Comparison of ENCODE assay signal across 21 cellular contexts in genomic region chr1:38266197-38266520, GRCh38.
DNase-seq lines count a peak whose midpoint lies in the region; ATAC-seq, FAIRE-seq and TF ChIP-seq lines count a peak whose summit lies in the region.
"Had no signal": no experiment of that assay in that cellular context is flagged by ENCODE, and none has a peak within 500 bp of the region (broad histone marks: within the 10 kb centered on the region; RNA-seq: fewer than 3 reads in every experiment).

No MANE protein-coding gene starts in this region.

- no peak for FAIRE-seq in small intestine (lab: Jason Lieb, UNC)
- FAIRE-seq: G401.6, GM12892, H54 had no signal

- DNase-seq in HT-29 (ENCODE audit: low spot score) (peak; percentile 41), Peyer's patch (peak in 2 of 3 donors; percentile 72 to 80), left colon (peak; percentile 82 to 90), small intestine (peak; percentile 96), hepatic stellate cell (ENCODE audit: low spot score) (no peak)
- DNase-seq in activated CD4-positive, alpha-beta memory T cell treated with anti-CD3 and anti-CD28 coated beads for 36 hours = no peak
- DNase-seq: BE2C, DMS 273 treated with DMSO at 0.1 percent for 48 hours, Karpas-422, NCI-H1694, NCI-H2081, NCI-H2171, NCI-H526, RPMI8226, SHP77 had no signal

- no peak overlapping the region for H3K27ac Mint-ChIP-seq in activated CD4-positive, alpha-beta memory T cell treated with anti-CD3 and anti-CD28 coated beads for 36 hours
- H3K27ac Mint-ChIP-seq: IgD-negative memory B cell had no signal

- H3K27me3 ChIP-seq in Peyer's patch = no peaks in the 10 kb centered on the region
- peaks cover 0 to 3% of the 10 kb centered on the region in 2 donors for H3K27me3 ChIP-seq in small intestine (ENCODE audit: control insufficient read depth in 2 of 2, insufficient read depth in 2 of 2, low read length in 2 of 2)
- H3K27me3 ChIP-seq: BE2C had no signal

- H3K36me3 ChIP-seq in Peyer's patch = no peaks in the 10 kb centered on the region
- H3K36me3 ChIP-seq in small intestine (ENCODE audit: control insufficient read depth in 2 of 2, insufficient read depth in 2 of 2, low read length in 2 of 2) = no peaks in the 10 kb centered on the region
- H3K36me3 ChIP-seq: BE2C had no signal

- H3K4me1 Mint-ChIP-seq in activated CD4-positive, alpha-beta memory T cell treated with anti-CD3 and anti-CD28 coated beads for 36 hours (ENCODE audit: low read depth) = no peaks in the 10 kb centered on the region
- H3K4me1 Mint-ChIP-seq: IgD-negative memory B cell had no signal

- H3K9me3 Mint-ChIP-seq in activated CD4-positive, alpha-beta memory T cell treated with anti-CD3 and anti-CD28 coated beads for 36 hours = no peaks in the 10 kb centered on the region
- H3K9me3 Mint-ChIP-seq: IgD-negative memory B cell had no signal

- CTCF ChIA-PET in activated CD4-positive, alpha-beta memory T cell treated with anti-CD3 and anti-CD28 coated beads for 36 hours (lab: Charles Lee) = no interaction called here

- 10 to 68% (median 27%) methylated on average over 5 of the region's 5 CpGs for WGBS in small intestine, 3 donors

- H3K27me3 Mint-ChIP-seq in activated CD4-positive, alpha-beta memory T cell treated with anti-CD3 and anti-CD28 coated beads for 36 hours = peaks cover 23% of the 10 kb centered on the region

- peak; percentile 98 for ATAC-seq in left colon
- no peak for ATAC-seq in HG03432 (IDR thresholded peaks at IDR 0.05; ENCODE audit: unreplicated experiment)

- H3K4me1 ChIP-seq in Peyer's patch (no peaks in the 10 kb centered on the region), small intestine (ENCODE audit: control insufficient read depth in 2 of 2, insufficient read depth in 1 of 2, low read depth in 1 of 2, low read length in 1 of 2) (no peaks in the 10 kb centered on the region)
- H3K4me1 ChIP-seq: BE2C had no signal

- H3K27ac ChIP-seq in Peyer's patch (no peak overlapping the region), small intestine (ENCODE audit: low read depth in 1 of 2, low read length in 1 of 2) (peak overlapping the region in 1 of 2 donors; percentile 41)
- H3K27ac ChIP-seq: HL-60 had no signal

- POLR2A ChIA-PET in activated CD4-positive, alpha-beta memory T cell treated with anti-CD3 and anti-CD28 coated beads for 36 hours (lab: Charles Lee) = no interaction called here

- TF ChIP-seq POLR2A in Peyer's patch (IDR thresholded peaks at IDR 0.05) = no peak

- H3K4me3 ChIP-seq in Peyer's patch (no peak overlapping the region), small intestine (ENCODE audit: low read depth in 1 of 2, low read length in 2 of 2) (no peak overlapping the region)

- intact Hi-C loops in left colon (cut with DNase I, micrococcal nuclease) = no loop called here
- intact Hi-C loops in activated CD4-positive, alpha-beta memory T cell treated with anti-CD3 and anti-CD28 coated beads for 36 hours (cut with micrococcal nuclease) = no loop called here

- H3K4me3 Mint-ChIP-seq in activated CD4-positive, alpha-beta memory T cell treated with anti-CD3 and anti-CD28 coated beads for 36 hours = no peak overlapping the region
- H3K4me3 Mint-ChIP-seq: IgD-negative memory B cell had no signal

- H3K9me3 ChIP-seq in Peyer's patch (no peaks in the 10 kb centered on the region), small intestine (ENCODE audit: control insufficient read depth, low read depth) (no peaks in the 10 kb centered on the region)
- H3K9me3 ChIP-seq: BE2C had no signal

- no peaks in the 10 kb centered on the region for H3K36me3 Mint-ChIP-seq in activated CD4-positive, alpha-beta memory T cell treated with anti-CD3 and anti-CD28 coated beads for 36 hours
- H3K36me3 Mint-ChIP-seq: IgD-negative memory B cell had no signal

- TF ChIP-seq CTCF in Peyer's patch (IDR thresholded peaks at IDR 0.05) = no peak

Comparison
In these comparisons a context has a peak if more than half of its experiments do, and no peak if none do; other contexts are left out.
1. DNase-seq: peak in HT-29 (single experiment), Peyer's patch (2 of 3), left colon (2 of 2) and small intestine (single experiment); none in hepatic stellate cell (single experiment) and activated CD4-positive, alpha-beta memory T cell treated with anti-CD3 and anti-CD28 coated beads for 36 hours (single experiment).